8 cellular contexts compared by ENCODE assay signal in the genomic region with DNA sequence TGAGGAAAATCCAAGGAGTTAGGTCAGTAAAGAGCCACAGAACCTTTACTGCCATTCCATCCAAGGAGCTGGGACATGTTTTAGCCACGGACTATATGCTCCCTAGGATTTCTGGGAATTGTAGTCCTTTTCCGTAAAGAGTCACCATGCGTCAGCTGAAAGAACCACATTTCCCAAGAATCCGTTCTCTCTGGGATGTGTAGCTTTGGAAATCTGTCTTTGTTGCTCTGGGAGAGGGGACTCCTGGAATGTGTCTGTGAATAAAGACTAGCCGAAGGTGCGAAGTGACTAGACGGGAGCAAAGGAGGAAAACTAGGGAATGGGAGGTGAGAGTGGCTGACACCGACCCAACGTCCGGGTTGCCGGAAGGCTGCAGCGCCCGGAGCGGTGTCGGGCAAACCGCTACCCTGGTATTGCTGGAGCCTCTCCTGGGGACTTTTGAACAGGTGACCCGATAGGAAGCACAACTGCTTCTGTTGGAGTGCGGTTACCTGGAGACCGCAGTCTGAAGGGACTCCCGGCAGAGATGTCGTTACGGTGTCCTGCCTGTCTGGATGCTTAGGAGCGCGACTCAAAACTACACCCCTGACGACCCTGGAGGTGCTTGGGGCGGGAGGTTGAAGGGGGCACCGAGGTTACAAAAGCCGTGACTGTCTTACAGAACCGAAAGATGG. TPM values are rescaled to one million over a fixed set of nuclear protein-coding genes. Genes with fewer than 3 reads are reported as not detected.
DNase-seq lines count a peak whose midpoint lies in the region; ATAC-seq and TF ChIP-seq lines count a peak whose summit lies in the region.

A gene with protein sequence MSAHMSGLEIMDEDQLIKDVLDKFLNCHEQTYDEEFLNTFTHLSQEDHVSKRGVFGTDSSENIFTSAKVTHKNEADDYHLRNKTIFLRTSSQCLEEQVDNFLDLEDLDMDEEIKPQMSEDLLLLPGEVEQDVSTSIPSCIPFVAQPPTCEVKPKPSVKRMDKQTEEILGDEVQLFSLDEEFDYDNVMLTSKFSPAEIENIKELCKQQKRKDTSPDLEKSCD (plus strand): TSS at position 187 of the 674 bp plus-strand sequence. CDS start 15,602 bp downstream, outside the sequence.

- H3K9me2 ChIP-seq in GM23248 (ENCODE audit: insufficient read depth) (no peaks in the 10 kb centered on the region), Loucy (replicated peaks; ENCODE audit: low read depth, low read length) (no peaks in the 10 kb centered on the region)

- WGBS in GM23248 (ENCODE audit: low coverage in 1 of 2, low lambda C conversion rate in 2 of 2, missing lambda C conversion rate in 2 of 2), 2 experiments: 1% methylated on average over 29 of the region's 29 CpGs
- WGBS in ovary, 3 donors: 1% methylated on average over 29 of the region's 29 CpGs

- DNase-seq in DMS153 treated with DMSO at 0.1 percent for 48 hours (lab: John Stamatoyannopoulos, UW; ENCODE audit: unreplicated experiment) (peak; percentile 92), GM23248 (peak; percentile 93), RWPE2 (ENCODE audit: low spot score) (no peak), astrocyte of the cerebellum (ENCODE audit: low read depth) (peak; percentile 85), left ventricle myocardium superior (peak; percentile 41), ovary (peak; percentile 25 to 49 (median 37)), germinal center (ENCODE audit: low spot score) (no peak)

- H3K27ac ChIP-seq in GM23248 (no peak within 1 kb of the TSS), RWPE2 (ENCODE audit: poor library complexity, severe bottlenecking) (no peak within 1 kb of the TSS), ovary (no peak within 1 kb of the TSS)

- H3K9ac ChIP-seq in GM23248: peak within 1 kb of the TSS; percentile 70
- peak within 1 kb of the TSS; percentile 73 for H3K9ac ChIP-seq in Loucy (ENCODE audit: low read depth, low read length, poor library complexity, severe bottlenecking)

- TF ChIP-seq EP300 in ovary (IDR thresholded peaks at IDR 0.05): no peak

- no peak for TF ChIP-seq POLR2A in ovary (IDR thresholded peaks at IDR 0.05)

- H3K9me3 ChIP-seq in GM23248 (ENCODE audit: low read depth) (no peaks in the 10 kb centered on the region), Loucy (ENCODE audit: insufficient read depth, low read depth, low read length) (no peaks in the 10 kb centered on the region), RWPE2 (ENCODE audit: severe bottlenecking) (no peaks in the 10 kb centered on the region), ovary (no peaks in the 10 kb centered on the region)

- 0 out of 2 replicates have a peak, but pooled peaks cover 7% of the 10 kb centered on the region for H3K4me1 ChIP-seq in GM23248 (ENCODE audit: insufficient read depth)
- peaks cover 26% of the 10 kb centered on the region for H3K4me1 ChIP-seq in Loucy (ENCODE audit: insufficient read depth, low read length, poor library complexity, severe bottlenecking)
- H3K4me1 ChIP-seq in RWPE2 (ENCODE audit: insufficient read depth, poor library complexity, severe bottlenecking): no peaks in the 10 kb centered on the region
- no peaks in the 10 kb centered on the region for H3K4me1 ChIP-seq in ovary (ENCODE audit: insufficient read depth)

- H3K4me2 ChIP-seq in GM23248 (ENCODE audit: unreplicated experiment) (peak within 1 kb of the TSS; percentile 94), Loucy (ENCODE audit: low read depth, low read length, poor library complexity, severe bottlenecking) (peak within 1 kb of the TSS; percentile 76)

- H2AFZ ChIP-seq in GM23248: peak within 1 kb of the TSS; percentile 96
- H2AFZ ChIP-seq in Loucy (ENCODE audit: low read length): peak within 1 kb of the TSS; percentile 58

- intact Hi-C loops in left ventricle myocardium superior (cut with micrococcal nuclease) (no loop called here), ovary (cut with DNase I) (no loop called here)

- H3K27me3 ChIP-seq in GM23248 (replicated peaks; ENCODE audit: insufficient read depth): no peaks in the 10 kb centered on the region; the same call in 1 of the 2 replicates
- H3K27me3 ChIP-seq in Loucy (ENCODE audit: insufficient read depth, low read length, poor library complexity, severe bottlenecking): no peaks in the 10 kb centered on the region
- peaks cover 24% of the 10 kb centered on the region for H3K27me3 ChIP-seq in RWPE2 (ENCODE audit: insufficient read depth, poor library complexity, severe bottlenecking)
- H3K27me3 ChIP-seq in ovary: no peaks in the 10 kb centered on the region

- TF ChIP-seq CTCF in Loucy (conservative IDR thresholded peaks at IDR 0.05; ENCODE audit: low read length) (no peak), RWPE2 (IDR thresholded peaks at IDR 0.05; ENCODE audit: poor library complexity, severe bottlenecking) (no peak), astrocyte of the cerebellum (IDR thresholded peaks at IDR 0.05; ENCODE audit: low read depth, low read length, missing control alignments) (no peak), ovary (IDR thresholded peaks at IDR 0.05) (no peak)

- H3K4me3 ChIP-seq in GM23248: peak within 1 kb of the TSS; percentile 94
- peak within 1 kb of the TSS; percentile 73 for H3K4me3 ChIP-seq in Loucy (ENCODE audit: low read length, poor library complexity, severe bottlenecking)
- peak within 1 kb of the TSS; percentile 75 for H3K4me3 ChIP-seq in RWPE2 (ENCODE audit: severe bottlenecking)
- H3K4me3 ChIP-seq in astrocyte of the cerebellum (ENCODE audit: low read depth, low read length): peak within 1 kb of the TSS; percentile 89
- H3K4me3 ChIP-seq in ovary: peak within 1 kb of the TSS; percentile 74

- in situ Hi-C loops in GM23248 (cut with MboI): no loop called here
- in situ Hi-C loops in astrocyte of the cerebellum (cut with HindIII; ENCODE audit: low sequenced_read_pairs): no loop called here

- H3K36me3 ChIP-seq in GM23248 (ENCODE audit: low read depth): no peaks in the 10 kb centered on the region
- no peaks in the 10 kb centered on the region for H3K36me3 ChIP-seq in Loucy (ENCODE audit: insufficient read depth, low read length)
- no peaks in the 10 kb centered on the region for H3K36me3 ChIP-seq in RWPE2 (ENCODE audit: low read depth)
- no peaks in the 10 kb centered on the region for H3K36me3 ChIP-seq in ovary

- H3K79me2 ChIP-seq in GM23248 (ENCODE audit: insufficient read depth) (no peaks in the 10 kb centered on the region), Loucy (ENCODE audit: insufficient read depth, low read length) (peaks cover 28% of the 10 kb centered on the region)

- ATAC-seq in RWPE2 (ENCODE audit: low read depth): peak; percentile 99
- peak; percentile 100 for ATAC-seq in left ventricle myocardium superior

- H4K20me1 ChIP-seq in GM23248 (ENCODE audit: insufficient read depth): no peaks in the 10 kb centered on the region
- no peaks in the 10 kb centered on the region for H4K20me1 ChIP-seq in Loucy (ENCODE audit: insufficient read depth, low read length, poor library complexity, severe bottlenecking)

- H3F3A ChIP-seq in GM23248 (ENCODE audit: insufficient read depth) (0 out of 2 replicates have a peak, but pooled peaks cover 3% of the 10 kb centered on the region), Loucy (ENCODE audit: low read depth) (no peaks in the 10 kb centered on the region; the same call in 1 of the 2 replicates)

RNA-seq across cellular contexts. Expression of the gene that starts here (rescaled TPM):
- 11.3 and 27.5 TPM in 2 replicates for total RNA-seq in GM23248 (2014; rRNA removed; shearing (Covaris generic))
- polyA plus RNA-seq in GM23248 (2016; fragmentation: Nextera tagmentation; extraction: Ambion mirVana) (25.9 and 27.1 TPM in 2 replicates), ovary (10 to 100 TPM; 25.9 to 30.2 TPM)
- total RNA-seq in left ventricle myocardium superior (44.6 TPM), ovary (10 to 100 TPM; 16.4 to 42.0 (median 23.1) TPM)

Comparison
In these comparisons a context has a peak if more than half of its experiments do, and no peak if none do; other contexts are left out.
1. DNase-seq: peak in DMS153 treated with DMSO at 0.1 percent for 48 hours (single experiment), GM23248 (single experiment), astrocyte of the cerebellum (single experiment), left ventricle myocardium superior (single experiment) and ovary (5 of 5); none in RWPE2 (single experiment) and germinal center (single experiment).
2. Peak in every context shown above with its lines, with median percentiles within 50 percentile points of each other: H3K4me3 ChIP-seq.